ENCODE assay signal across 18 cellular contexts in genomic region chr12:104549820-104550480, GRCh38.
A peak's percentile ranks its signal among the peaks of the same experiment; 100 is the strongest.
DNase-seq lines count a peak whose midpoint lies in the region; ATAC-seq and TF ChIP-seq lines count a peak whose summit lies in the region.
"Had no signal": no experiment of that assay in that cellular context is flagged by ENCODE, and none has a peak within 500 bp of the region (broad histone marks: within the 10 kb centered on the region; RNA-seq: fewer than 3 reads in every experiment).

No MANE protein-coding gene starts in this region.

- H3K9ac ChIP-seq in MM.1S (ENCODE audit: low read length) = no peak overlapping the region
- H3K9ac ChIP-seq: parathyroid adenoma had no signal

- peaks cover 14% of the 10 kb centered on the region for H3K36me3 Mint-ChIP-seq in WTC11
- peaks cover 5 to 13% of the 10 kb centered on the region in 2 donors for H3K36me3 Mint-ChIP-seq in activated T-cell treated with anti-CD3 and anti-CD28 coated beads, Interleukin-2, amount 50 U/mL, for 72 hours (ENCODE audit: insufficient read depth in 2 of 2)

- H4K20me1 ChIP-seq in MM.1S (ENCODE audit: insufficient read depth, low read length) = no peaks in the 10 kb centered on the region

- CTCF ChIA-PET in WTC11 (lab: Charles Lee) = interaction anchor here (1.7 kb wide), 1 partner anchor 169 kb away, joined by 14 read pairs; no protein-coding TSS in a partner anchor

- POLR2A ChIA-PET in WTC11 (lab: Charles Lee) = no interaction called here

- no peak overlapping the region for H3K27ac Mint-ChIP-seq in WTC11
- no peak overlapping the region for H3K27ac Mint-ChIP-seq in activated T-cell treated with anti-CD3 and anti-CD28 coated beads, Interleukin-2, amount 50 U/mL, for 72 hours
- H3K27ac Mint-ChIP-seq: B cell; T-helper 1 cell treated with Interleukin-12 subunit alpha and Interleukin-12 subunit beta and Interleukin-4 antibody, amounts not matched to agents 30 μg/mL and 1 μg/mL, for 36 hours had no signal

- peaks cover 41% of the 10 kb centered on the region for H3K79me2 ChIP-seq in MM.1S (ENCODE audit: low read length)
- H3K79me2 ChIP-seq: parathyroid adenoma had no signal

- no peaks in the 10 kb centered on the region for H3K27me3 Mint-ChIP-seq in WTC11 (ENCODE audit: low read depth)
- H3K27me3 Mint-ChIP-seq in activated T-cell treated with anti-CD3 and anti-CD28 coated beads, Interleukin-2, amount 50 U/mL, for 72 hours (ENCODE audit: low read depth) = no peaks in the 10 kb centered on the region
- H3K27me3 Mint-ChIP-seq: B cell had no signal

- peak; percentile 60 for ATAC-seq in WTC11
- no peak for ATAC-seq in GM21529 (IDR thresholded peaks at IDR 0.05; ENCODE audit: unreplicated experiment)
- no peak for ATAC-seq in activated T-cell treated with anti-CD3 and anti-CD28 coated beads, Interleukin-2, amount 50 U/mL, for 72 hours (replicated peaks in 1 of 2)
- ATAC-seq in HG03139 (IDR thresholded peaks at IDR 0.05; ENCODE audit: unreplicated experiment) = no peak

- H3K4me1 Mint-ChIP-seq in WTC11 = peaks cover 14% of the 10 kb centered on the region
- H3K4me1 Mint-ChIP-seq in activated T-cell treated with anti-CD3 and anti-CD28 coated beads, Interleukin-2, amount 50 U/mL, for 72 hours (ENCODE audit: low read depth) = peaks cover 34% of the 10 kb centered on the region

- peaks cover 23% of the 10 kb centered on the region for H3K9me3 Mint-ChIP-seq in WTC11
- H3K9me3 Mint-ChIP-seq in activated T-cell treated with anti-CD3 and anti-CD28 coated beads, Interleukin-2, amount 50 U/mL, for 72 hours = peaks cover 5 to 6% of the 10 kb centered on the region in 2 donors

- H3F3A ChIP-seq in MM.1S (ENCODE audit: insufficient read depth, low read length) = no peaks in the 10 kb centered on the region

- no peaks in the 10 kb centered on the region for H3K9me2 ChIP-seq in MM.1S (replicated peaks; ENCODE audit: insufficient read depth, low read length)

- no peak overlapping the region for H3K4me3 ChIP-seq in MM.1S (ENCODE audit: low read length)
- H3K4me3 ChIP-seq: thoracic aorta had no signal

- no peaks in the 10 kb centered on the region for H3K36me3 ChIP-seq in MM.1S (replicated peaks; ENCODE audit: insufficient read depth, low read length)
- H3K36me3 ChIP-seq: thoracic aorta had no signal

- H2AFZ ChIP-seq in MM.1S (ENCODE audit: low read length) = no peak overlapping the region
- H2AFZ ChIP-seq: parathyroid adenoma had no signal

- no peak overlapping the region for H3K4me3 Mint-ChIP-seq in WTC11
- H3K4me3 Mint-ChIP-seq in activated T-cell treated with anti-CD3 and anti-CD28 coated beads, Interleukin-2, amount 50 U/mL, for 72 hours = no peak overlapping the region
- H3K4me3 Mint-ChIP-seq: B cell; T-helper 1 cell treated with Interleukin-12 subunit alpha and Interleukin-12 subunit beta and Interleukin-4 antibody, amounts not matched to agents 30 μg/mL and 1 μg/mL, for 36 hours had no signal

- H3K27me3 ChIP-seq in MM.1S (replicated peaks; ENCODE audit: insufficient read depth, low read length) = no peaks in the 10 kb centered on the region

- TF ChIP-seq CTCF in WTC11 (IDR thresholded peaks at IDR 0.05) (no peak), MM.1S (IDR thresholded peaks at IDR 0.05; ENCODE audit: low read length) (no peak)

- DNase-seq in AG08395 (ENCODE audit: low spot score) (peak; percentile 44), HCEC 1CT (peak; percentile 28), WTC11 (ENCODE audit: low spot score) (no peak), hepatic stellate cell (ENCODE audit: low spot score) (peak; percentile 30), MM.1S (no peak)
- no peak for DNase-seq in activated T-cell treated with anti-CD3 and anti-CD28 coated beads, Interleukin-2, amount 50 U/mL, for 72 hours
- DNase-seq: activated CD4-positive, alpha-beta T cell treated with anti-CD3 and anti-CD28 coated beads for 4 hours; activated T-cell treated with anti-CD3 and anti-CD28 coated beads, Interleukin-2, amount 50 U/mL, for 48 hours; amniotic stem cell; DMS53; NCI-H1694; NCI-H526 treated with DMSO at 0.1 percent for 48 hours had no signal

- no peak overlapping the region for H3K4me2 ChIP-seq in MM.1S (ENCODE audit: low read depth, low read length)

- no peaks in the 10 kb centered on the region for H3K9me3 ChIP-seq in MM.1S (replicated peaks; ENCODE audit: insufficient read depth, low read length)
- H3K9me3 ChIP-seq: thoracic aorta had no signal

- H3K27ac ChIP-seq in MM.1S (ENCODE audit: low read length) = no peak overlapping the region
- H3K27ac ChIP-seq: parathyroid adenoma, thoracic aorta had no signal

- H3K4me1 ChIP-seq in MM.1S (ENCODE audit: low read length) = no peaks in the 10 kb centered on the region

TF ChIP-seq in WTC11, 78 proteins besides CTCF, POLR2A, EP300 and RAD21:
- TF ChIP-seq ETV6 (CRISPR knock-in tag; IDR thresholded peaks at IDR 0.05) = no peak
- TF ChIP-seq, protein P1, sequence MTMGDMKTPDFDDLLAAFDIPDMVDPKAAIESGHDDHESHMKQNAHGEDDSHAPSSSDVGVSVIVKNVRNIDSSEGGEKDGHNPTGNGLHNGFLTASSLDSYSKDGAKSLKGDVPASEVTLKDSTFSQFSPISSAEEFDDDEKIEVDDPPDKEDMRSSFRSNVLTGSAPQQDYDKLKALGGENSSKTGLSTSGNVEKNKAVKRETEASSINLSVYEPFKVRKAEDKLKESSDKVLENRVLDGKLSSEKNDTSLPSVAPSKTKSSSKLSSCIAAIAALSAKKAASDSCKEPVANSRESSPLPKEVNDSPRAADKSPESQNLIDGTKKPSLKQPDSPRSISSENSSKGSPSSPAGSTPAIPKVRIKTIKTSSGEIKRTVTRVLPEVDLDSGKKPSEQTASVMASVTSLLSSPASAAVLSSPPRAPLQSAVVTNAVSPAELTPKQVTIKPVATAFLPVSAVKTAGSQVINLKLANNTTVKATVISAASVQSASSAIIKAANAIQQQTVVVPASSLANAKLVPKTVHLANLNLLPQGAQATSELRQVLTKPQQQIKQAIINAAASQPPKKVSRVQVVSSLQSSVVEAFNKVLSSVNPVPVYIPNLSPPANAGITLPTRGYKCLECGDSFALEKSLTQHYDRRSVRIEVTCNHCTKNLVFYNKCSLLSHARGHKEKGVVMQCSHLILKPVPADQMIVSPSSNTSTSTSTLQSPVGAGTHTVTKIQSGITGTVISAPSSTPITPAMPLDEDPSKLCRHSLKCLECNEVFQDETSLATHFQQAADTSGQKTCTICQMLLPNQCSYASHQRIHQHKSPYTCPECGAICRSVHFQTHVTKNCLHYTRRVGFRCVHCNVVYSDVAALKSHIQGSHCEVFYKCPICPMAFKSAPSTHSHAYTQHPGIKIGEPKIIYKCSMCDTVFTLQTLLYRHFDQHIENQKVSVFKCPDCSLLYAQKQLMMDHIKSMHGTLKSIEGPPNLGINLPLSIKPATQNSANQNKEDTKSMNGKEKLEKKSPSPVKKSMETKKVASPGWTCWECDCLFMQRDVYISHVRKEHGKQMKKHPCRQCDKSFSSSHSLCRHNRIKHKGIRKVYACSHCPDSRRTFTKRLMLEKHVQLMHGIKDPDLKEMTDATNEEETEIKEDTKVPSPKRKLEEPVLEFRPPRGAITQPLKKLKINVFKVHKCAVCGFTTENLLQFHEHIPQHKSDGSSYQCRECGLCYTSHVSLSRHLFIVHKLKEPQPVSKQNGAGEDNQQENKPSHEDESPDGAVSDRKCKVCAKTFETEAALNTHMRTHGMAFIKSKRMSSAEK (CRISPR knock-in tag; IDR thresholded peaks at IDR 0.05; ENCODE audit: borderline replicate concordance) = no peak
- no peak for TF ChIP-seq EMX1 (CRISPR knock-in tag; IDR thresholded peaks at IDR 0.05)
- no peak for TF ChIP-seq STAT6 (CRISPR knock-in tag; conservative IDR thresholded peaks at IDR 0.05; ENCODE audit: low read depth)
- TF ChIP-seq FOXK1 (CRISPR knock-in tag; IDR thresholded peaks at IDR 0.05) = no peak
- no peak for TF ChIP-seq ZNF232 (CRISPR knock-in tag; IDR thresholded peaks at IDR 0.05)
- TF ChIP-seq FOXJ3 (CRISPR knock-in tag; IDR thresholded peaks at IDR 0.05; ENCODE audit: borderline replicate concordance) = no peak
- no peak for TF ChIP-seq FOXP1 (CRISPR knock-in tag; IDR thresholded peaks at IDR 0.05; ENCODE audit: borderline replicate concordance)
- TF ChIP-seq, protein P2, sequence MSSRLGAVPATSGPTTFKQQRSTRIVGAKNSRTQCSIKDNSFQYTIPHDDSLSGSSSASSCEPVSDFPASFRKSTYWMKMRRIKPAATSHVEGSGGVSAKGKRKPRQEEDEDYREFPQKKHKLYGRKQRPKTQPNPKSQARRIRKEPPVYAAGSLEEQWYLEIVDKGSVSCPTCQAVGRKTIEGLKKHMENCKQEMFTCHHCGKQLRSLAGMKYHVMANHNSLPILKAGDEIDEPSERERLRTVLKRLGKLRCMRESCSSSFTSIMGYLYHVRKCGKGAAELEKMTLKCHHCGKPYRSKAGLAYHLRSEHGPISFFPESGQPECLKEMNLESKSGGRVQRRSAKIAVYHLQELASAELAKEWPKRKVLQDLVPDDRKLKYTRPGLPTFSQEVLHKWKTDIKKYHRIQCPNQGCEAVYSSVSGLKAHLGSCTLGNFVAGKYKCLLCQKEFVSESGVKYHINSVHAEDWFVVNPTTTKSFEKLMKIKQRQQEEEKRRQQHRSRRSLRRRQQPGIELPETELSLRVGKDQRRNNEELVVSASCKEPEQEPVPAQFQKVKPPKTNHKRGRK (CRISPR knock-in tag; IDR thresholded peaks at IDR 0.05; ENCODE audit: borderline replicate concordance) = no peak
- no peak for TF ChIP-seq TCF7 (CRISPR knock-in tag; IDR thresholded peaks at IDR 0.05; ENCODE audit: low read depth)
- no peak for TF ChIP-seq ATF1 (CRISPR knock-in tag; IDR thresholded peaks at IDR 0.05)

Comparison
In these comparisons a context has a peak if more than half of its experiments do, and no peak if none do; other contexts are left out.
1. DNase-seq: peak in AG08395 (single experiment), HCEC 1CT (single experiment) and hepatic stellate cell (single experiment); none in WTC11 (single experiment), MM.1S (single experiment) and activated T-cell treated with anti-CD3 and anti-CD28 coated beads, Interleukin-2, amount 50 U/mL, for 72 hours (0 of 2).